In the genomic region with DNA sequence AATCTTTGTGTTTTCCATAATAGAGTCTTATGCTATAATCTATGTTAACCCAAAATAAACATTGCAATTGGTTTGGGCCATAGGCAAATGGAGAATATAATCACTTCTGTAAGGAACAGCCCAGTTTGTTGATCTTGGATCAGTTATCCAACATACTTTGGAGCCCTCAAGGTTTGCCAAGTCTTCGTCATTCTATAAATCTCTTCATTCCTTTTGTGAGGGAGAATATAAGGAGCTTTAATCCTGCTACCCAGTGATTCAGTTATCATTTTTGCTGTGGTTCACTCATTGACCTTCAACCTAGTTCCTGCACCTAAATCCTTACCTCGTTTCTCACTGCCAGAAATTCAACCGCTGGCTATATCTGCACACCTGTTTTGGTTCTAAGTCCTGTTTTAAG, we compare ENCODE assay signal across 28 cellular contexts.
DNase-seq lines count a peak whose midpoint lies in the region; TF ChIP-seq lines count a peak whose summit lies in the region.
"Had no signal": no experiment of that assay in that cellular context is flagged by ENCODE, and none has a peak within 500 bp of the region (broad histone marks: within the 10 kb centered on the region; RNA-seq: fewer than 3 reads in every experiment).

No MANE protein-coding gene starts in this region.

- H3K36me3 Mint-ChIP-seq in MCF 10A (ENCODE audit: insufficient read depth, unreplicated experiment) = no peaks in the 10 kb centered on the region
- H3K36me3 Mint-ChIP-seq: activated naive CD8-positive, alpha-beta T cell treated with anti-CD3 and anti-CD28 coated beads for 36 hours; T-cell had no signal

- intact Hi-C loops in MCF 10A (cut with micrococcal nuclease) = no loop called here
- intact Hi-C loops in mammary epithelial cell (cut with micrococcal nuclease) = no loop called here

- no peaks in the 10 kb centered on the region for H4K20me1 ChIP-seq in mammary epithelial cell (ENCODE audit: insufficient read depth, low read length)

- no peak overlapping the region for H3K4me2 ChIP-seq in mammary epithelial cell (ENCODE audit: insufficient read depth, low read depth, low read length)
- H3K4me2 ChIP-seq: KMS-11 had no signal

- BruUV-seq in MCF 10A (replicated peaks; lab: Mats Ljungman, UMichigan) = no TSS peak
- BruUV-seq in mammary epithelial cell (replicated peaks; lab: Mats Ljungman, UMichigan) = no TSS peak

- no peak overlapping the region for H3K4me3 Mint-ChIP-seq in MCF 10A (ENCODE audit: unreplicated experiment)
- H3K4me3 Mint-ChIP-seq: activated CD4-positive, alpha-beta memory T cell treated with anti-CD3 and anti-CD28 coated beads, Interleukin-2, amount 10 ng/mL, durations not matched to agents 7 days and 5 days; activated naive CD8-positive, alpha-beta T cell treated with anti-CD3 and anti-CD28 coated beads for 36 hours; T-cell had no signal

- H3K9ac ChIP-seq in mammary epithelial cell (ENCODE audit: insufficient read depth, low read length) = no peak overlapping the region
- H3K9ac ChIP-seq: KMS-11 had no signal

- H2AFZ ChIP-seq in mammary epithelial cell (ENCODE audit: low read depth, low read length) = no peak overlapping the region

- dilution Hi-C loops in mammary epithelial cell (cut with HindIII; ENCODE audit: low sequenced_read_pairs) = no loop called here

- 23% methylated on average over 3 of the region's 3 CpGs for WGBS in mammary epithelial cell (ENCODE audit: low coverage, missing lambda C conversion rate)

- in situ Hi-C loops in mammary epithelial cell (cut with MboI; ENCODE audit: low sequenced_read_pairs in 2 of 2) = no loop called here

- TF ChIP-seq CTCF in MCF 10A (IDR thresholded peaks at IDR 0.05; ENCODE audit: unreplicated experiment) (no peak), mammary epithelial cell (conservative IDR thresholded peaks at IDR 0.05 in 1 of 2, IDR thresholded peaks at IDR 0.05 in 1 of 2; ENCODE audit: extremely low read depth in 1 of 2, insufficient read depth in 1 of 2, low read depth in 1 of 2, low read length in 2 of 2) (no peak), fibroblast of pulmonary artery (IDR thresholded peaks at IDR 0.05; ENCODE audit: low read length, missing control alignments) (no peak)

- CTCF ChIA-PET in MCF 10A (lab: Yijun Ruan, JAX) = interaction anchor here (0.5 kb wide), 1 partner anchor 28 kb away, joined by 3 read pairs; no protein-coding TSS in a partner anchor
- CTCF ChIA-PET in mammary epithelial cell (lab: Charles Lee; ENCODE audit: low non-redundant PET) = no interaction called here

- peaks cover 6% of the 10 kb centered on the region for H3K4me1 Mint-ChIP-seq in MCF 10A (ENCODE audit: insufficient read depth, unreplicated experiment)
- H3K4me1 Mint-ChIP-seq: activated CD4-positive, alpha-beta memory T cell treated with anti-CD3 and anti-CD28 coated beads, Interleukin-2, amount 10 ng/mL, durations not matched to agents 7 days and 5 days; activated naive CD8-positive, alpha-beta T cell treated with anti-CD3 and anti-CD28 coated beads for 36 hours; T-cell had no signal

- no peak overlapping the region for H3K27ac Mint-ChIP-seq in MCF 10A (ENCODE audit: low read depth, unreplicated experiment)
- H3K27ac Mint-ChIP-seq: activated CD4-positive, alpha-beta memory T cell treated with anti-CD3 and anti-CD28 coated beads, Interleukin-2, amount 10 ng/mL, durations not matched to agents 7 days and 5 days; activated naive CD8-positive, alpha-beta T cell treated with anti-CD3 and anti-CD28 coated beads for 36 hours; T-cell had no signal

- no peaks in the 10 kb centered on the region for H3K9me3 Mint-ChIP-seq in MCF 10A (ENCODE audit: unreplicated experiment)

- H3K27me3 ChIP-seq in mammary epithelial cell (ENCODE audit: insufficient read depth, low read length) = peaks cover 5% of the 10 kb centered on the region
- H3K27me3 ChIP-seq: BE2C, breast epithelium, colonic mucosa had no signal

- no peak overlapping the region for H3K27ac ChIP-seq in mammary epithelial cell (ENCODE audit: insufficient read depth, low read depth, low read length)
- H3K27ac ChIP-seq: breast epithelium, colonic mucosa, KMS-11 had no signal

- H3K4me1 ChIP-seq in mammary epithelial cell (ENCODE audit: insufficient read depth, low read length) = no peaks in the 10 kb centered on the region
- H3K4me1 ChIP-seq: BE2C, breast epithelium, colonic mucosa had no signal

- H3K79me2 ChIP-seq in mammary epithelial cell (ENCODE audit: insufficient read depth, low read length) = no peaks in the 10 kb centered on the region

- POLR2A ChIA-PET in MCF 10A (lab: Yijun Ruan, JAX) = no interaction called here

- no peaks in the 10 kb centered on the region for H3K36me3 ChIP-seq in mammary epithelial cell (ENCODE audit: insufficient read depth, low read length)
- H3K36me3 ChIP-seq: BE2C, breast epithelium, colonic mucosa had no signal

- H3K27me3 Mint-ChIP-seq in MCF 10A (ENCODE audit: insufficient read depth, unreplicated experiment) = no peaks in the 10 kb centered on the region
- H3K27me3 Mint-ChIP-seq: activated CD4-positive, alpha-beta memory T cell treated with anti-CD3 and anti-CD28 coated beads, Interleukin-2, amount 10 ng/mL, durations not matched to agents 7 days and 5 days; activated naive CD8-positive, alpha-beta T cell treated with anti-CD3 and anti-CD28 coated beads for 36 hours; progenitor cell of endocrine pancreas; T-cell had no signal

- H3K9me3 ChIP-seq in mammary epithelial cell (replicated peaks; ENCODE audit: insufficient read depth, low read length) = no peaks in the 10 kb centered on the region
- H3K9me3 ChIP-seq: BE2C, breast epithelium, colonic mucosa had no signal

- H3K4me3 ChIP-seq in mammary epithelial cell (replicated peaks in 1 of 3; ENCODE audit: insufficient read depth in 1 of 3, low read depth in 2 of 3, low read length in 3 of 3) (no peak overlapping the region), fibroblast of pulmonary artery (replicated peaks; ENCODE audit: low read depth, low read length) (no peak overlapping the region)
- H3K4me3 ChIP-seq: breast epithelium, colonic mucosa had no signal

- peak; percentile 56 for DNase-seq in MCF 10A (ENCODE audit: unreplicated experiment)
- no peak for DNase-seq in mammary epithelial cell
- DNase-seq in astrocyte of the hippocampus (ENCODE audit: low read depth, low spot score) = peak; percentile 56
- DNase-seq in fibroblast of pulmonary artery (ENCODE audit: low read depth) = peak; percentile 41
- no peak for DNase-seq in SKM-1 (lab: John Stamatoyannopoulos, UW; ENCODE audit: unreplicated experiment)
- no peak for DNase-seq in NCI-H2029 treated with DMSO at 0.1 percent for 48 hours (lab: John Stamatoyannopoulos, UW)
- DNase-seq in LoVo (ENCODE audit: low spot score) = no peak
- no peak for DNase-seq in RPMI8226
- DNase-seq: activated CD4-positive, alpha-beta memory T cell treated with anti-CD3 and anti-CD28 coated beads, Interleukin-2, amount 10 ng/mL, durations not matched to agents 7 days and 5 days; activated CD4-positive, CD25-positive, alpha-beta regulatory T cell treated with anti-CD3 and anti-CD28 coated beads, Interleukin-2, amount 50 U/mL, for 72 hours; activated naive CD8-positive, alpha-beta T cell treated with anti-CD3 and anti-CD28 coated beads for 36 hours; BE2C; colonic mucosa; GOT3; head of caudate nucleus; left cardiac atrium; mesenchymal stem cell; NCI-H1048; NCI-H187; NCI-H345; NCI-H774; SHP77; small intestine; stimulated activated CD4-positive, alpha-beta T cell treated with anti-CD3 and anti-CD28 coated beads, Interleukin-2, amount 100 ng/mL, for 24 hours; T-cell had no signal

Comparison
In these comparisons a context has a peak if more than half of its experiments do, and no peak if none do; other contexts are left out.
1. DNase-seq: peak in MCF 10A (single experiment), astrocyte of the hippocampus (single experiment) and fibroblast of pulmonary artery (single experiment); none in mammary epithelial cell (single experiment), SKM-1 (single experiment), NCI-H2029 treated with DMSO at 0.1 percent for 48 hours (single experiment), LoVo (single experiment) and RPMI8226 (single experiment).